Comparison of ENCODE assay signal across 1 cellular context in the genomic region with DNA sequence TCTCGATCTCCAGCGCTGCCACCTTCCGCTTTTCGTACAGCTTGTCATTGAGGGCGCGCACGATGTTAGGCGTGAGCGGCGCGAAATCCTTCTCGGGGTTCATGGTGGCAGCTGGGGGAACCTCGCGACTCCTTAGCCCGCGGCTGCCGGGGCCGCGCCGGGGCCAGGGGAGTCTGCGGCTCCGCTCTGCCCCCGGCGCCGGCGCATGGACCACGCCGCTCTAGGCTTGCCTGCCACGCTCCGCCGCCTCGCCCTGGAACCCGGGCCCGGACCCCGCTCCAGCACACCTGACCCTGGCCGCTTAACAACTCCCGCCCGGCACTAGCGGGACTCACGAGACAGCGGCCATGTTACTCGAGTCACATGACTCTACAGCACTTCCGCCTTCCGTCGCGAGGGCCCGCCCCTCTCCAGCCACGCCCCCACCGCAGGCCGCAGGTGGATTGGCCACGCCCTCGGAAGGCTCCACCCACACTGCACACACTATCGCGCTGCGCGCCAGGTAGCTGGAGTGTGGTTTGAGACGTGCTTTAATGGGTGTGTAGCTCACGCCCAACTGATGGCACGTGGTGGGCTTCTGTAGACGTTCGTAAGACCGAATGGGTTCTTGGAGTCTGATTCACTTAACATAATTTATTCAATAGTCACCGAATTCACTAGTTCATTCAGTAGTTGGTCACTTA.
TF ChIP-seq lines count a peak whose summit lies in the region.

TSS of gene VAC14 (minus strand) at position 361 of the 683 bp plus-strand sequence. CDS start at position 103, 258 bp downstream.

TF ChIP-seq in GM12878, 131 proteins besides CTCF, POLR2A, EP300 and RAD21 (continued from another document and continues in another):
- no peak for TF ChIP-seq ZBTB33 (IDR thresholded peaks at IDR 0.05)
- TF ChIP-seq MXI1 (IDR thresholded peaks at IDR 0.05; ENCODE audit: low read depth, low read length) = peak; percentile 88
- TF ChIP-seq, protein P1, sequence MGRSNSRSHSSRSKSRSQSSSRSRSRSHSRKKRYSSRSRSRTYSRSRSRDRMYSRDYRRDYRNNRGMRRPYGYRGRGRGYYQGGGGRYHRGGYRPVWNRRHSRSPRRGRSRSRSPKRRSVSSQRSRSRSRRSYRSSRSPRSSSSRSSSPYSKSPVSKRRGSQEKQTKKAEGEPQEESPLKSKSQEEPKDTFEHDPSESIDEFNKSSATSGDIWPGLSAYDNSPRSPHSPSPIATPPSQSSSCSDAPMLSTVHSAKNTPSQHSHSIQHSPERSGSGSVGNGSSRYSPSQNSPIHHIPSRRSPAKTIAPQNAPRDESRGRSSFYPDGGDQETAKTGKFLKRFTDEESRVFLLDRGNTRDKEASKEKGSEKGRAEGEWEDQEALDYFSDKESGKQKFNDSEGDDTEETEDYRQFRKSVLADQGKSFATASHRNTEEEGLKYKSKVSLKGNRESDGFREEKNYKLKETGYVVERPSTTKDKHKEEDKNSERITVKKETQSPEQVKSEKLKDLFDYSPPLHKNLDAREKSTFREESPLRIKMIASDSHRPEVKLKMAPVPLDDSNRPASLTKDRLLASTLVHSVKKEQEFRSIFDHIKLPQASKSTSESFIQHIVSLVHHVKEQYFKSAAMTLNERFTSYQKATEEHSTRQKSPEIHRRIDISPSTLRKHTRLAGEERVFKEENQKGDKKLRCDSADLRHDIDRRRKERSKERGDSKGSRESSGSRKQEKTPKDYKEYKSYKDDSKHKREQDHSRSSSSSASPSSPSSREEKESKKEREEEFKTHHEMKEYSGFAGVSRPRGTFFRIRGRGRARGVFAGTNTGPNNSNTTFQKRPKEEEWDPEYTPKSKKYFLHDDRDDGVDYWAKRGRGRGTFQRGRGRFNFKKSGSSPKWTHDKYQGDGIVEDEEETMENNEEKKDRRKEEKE (IDR thresholded peaks at IDR 0.05) = no peak
- TF ChIP-seq TBL1XR1 (IDR thresholded peaks at IDR 0.05; ENCODE audit: low read depth, low read length) = no peak
- TF ChIP-seq MYC (IDR thresholded peaks at IDR 0.05; ENCODE audit: insufficient read depth, insufficient read length, insufficient replicate concordance, low read length, severe bottlenecking) = peak; percentile 44
- peak; percentile 92 for TF ChIP-seq RAD51 (IDR thresholded peaks at IDR 0.05)
- peak; percentile 75 for TF ChIP-seq E4F1 (IDR thresholded peaks at IDR 0.05; ENCODE audit: borderline replicate concordance, partially characterized antibody)
- no peak for TF ChIP-seq CREM (IDR thresholded peaks at IDR 0.05; ENCODE audit: low read depth)
- TF ChIP-seq RFX5 (IDR thresholded peaks at IDR 0.05; ENCODE audit: low read depth, low read length) = peak; percentile 46; the same call in 1 of the 2 replicates
- TF ChIP-seq CREB1 (IDR thresholded peaks at IDR 0.05; ENCODE audit: low read depth) = no peak
- TF ChIP-seq REST (IDR thresholded peaks at IDR 0.05; ENCODE audit: low read depth, low read length) = no peak
- no peak for TF ChIP-seq WRNIP1 (IDR thresholded peaks at IDR 0.05; ENCODE audit: borderline replicate concordance, low read depth, low read length)
- TF ChIP-seq SMARCA5 (IDR thresholded peaks at IDR 0.05) = no peak
- TF ChIP-seq, protein P2, sequence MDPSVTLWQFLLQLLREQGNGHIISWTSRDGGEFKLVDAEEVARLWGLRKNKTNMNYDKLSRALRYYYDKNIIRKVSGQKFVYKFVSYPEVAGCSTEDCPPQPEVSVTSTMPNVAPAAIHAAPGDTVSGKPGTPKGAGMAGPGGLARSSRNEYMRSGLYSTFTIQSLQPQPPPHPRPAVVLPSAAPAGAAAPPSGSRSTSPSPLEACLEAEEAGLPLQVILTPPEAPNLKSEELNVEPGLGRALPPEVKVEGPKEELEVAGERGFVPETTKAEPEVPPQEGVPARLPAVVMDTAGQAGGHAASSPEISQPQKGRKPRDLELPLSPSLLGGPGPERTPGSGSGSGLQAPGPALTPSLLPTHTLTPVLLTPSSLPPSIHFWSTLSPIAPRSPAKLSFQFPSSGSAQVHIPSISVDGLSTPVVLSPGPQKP (IDR thresholded peaks at IDR 0.05; ENCODE audit: low read depth, low read length) = peak; percentile 69; the same call in 1 of the 2 replicates
- TF ChIP-seq DPF2 (IDR thresholded peaks at IDR 0.05) = peak; percentile 68
- peak; percentile 88 for TF ChIP-seq MAX (IDR thresholded peaks at IDR 0.05; ENCODE audit: low read depth, low read length)
- TF ChIP-seq ZBTB4 (CRISPR knock-in tag; IDR thresholded peaks at IDR 0.05) = no peak
- TF ChIP-seq FOS (IDR thresholded peaks at IDR 0.05; ENCODE audit: borderline replicate concordance, extremely low read depth, insufficient read length) = no peak
- TF ChIP-seq, protein P3, sequence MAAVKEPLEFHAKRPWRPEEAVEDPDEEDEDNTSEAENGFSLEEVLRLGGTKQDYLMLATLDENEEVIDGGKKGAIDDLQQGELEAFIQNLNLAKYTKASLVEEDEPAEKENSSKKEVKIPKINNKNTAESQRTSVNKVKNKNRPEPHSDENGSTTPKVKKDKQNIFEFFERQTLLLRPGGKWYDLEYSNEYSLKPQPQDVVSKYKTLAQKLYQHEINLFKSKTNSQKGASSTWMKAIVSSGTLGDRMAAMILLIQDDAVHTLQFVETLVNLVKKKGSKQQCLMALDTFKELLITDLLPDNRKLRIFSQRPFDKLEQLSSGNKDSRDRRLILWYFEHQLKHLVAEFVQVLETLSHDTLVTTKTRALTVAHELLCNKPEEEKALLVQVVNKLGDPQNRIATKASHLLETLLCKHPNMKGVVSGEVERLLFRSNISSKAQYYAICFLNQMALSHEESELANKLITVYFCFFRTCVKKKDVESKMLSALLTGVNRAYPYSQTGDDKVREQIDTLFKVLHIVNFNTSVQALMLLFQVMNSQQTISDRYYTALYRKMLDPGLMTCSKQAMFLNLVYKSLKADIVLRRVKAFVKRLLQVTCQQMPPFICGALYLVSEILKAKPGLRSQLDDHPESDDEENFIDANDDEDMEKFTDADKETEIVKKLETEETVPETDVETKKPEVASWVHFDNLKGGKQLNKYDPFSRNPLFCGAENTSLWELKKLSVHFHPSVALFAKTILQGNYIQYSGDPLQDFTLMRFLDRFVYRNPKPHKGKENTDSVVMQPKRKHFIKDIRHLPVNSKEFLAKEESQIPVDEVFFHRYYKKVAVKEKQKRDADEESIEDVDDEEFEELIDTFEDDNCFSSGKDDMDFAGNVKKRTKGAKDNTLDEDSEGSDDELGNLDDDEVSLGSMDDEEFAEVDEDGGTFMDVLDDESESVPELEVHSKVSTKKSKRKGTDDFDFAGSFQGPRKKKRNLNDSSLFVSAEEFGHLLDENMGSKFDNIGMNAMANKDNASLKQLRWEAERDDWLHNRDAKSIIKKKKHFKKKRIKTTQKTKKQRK (IDR thresholded peaks at IDR 0.05; ENCODE audit: low read depth, low read length) = no peak
- no peak for TF ChIP-seq PML (IDR thresholded peaks at IDR 0.05; ENCODE audit: low read length)
- TF ChIP-seq RB1 (IDR thresholded peaks at IDR 0.05; ENCODE audit: borderline replicate concordance) = 0 out of 2 replicates have a peak, but pooled peaks have one; percentile 59
- TF ChIP-seq ASH2L (IDR thresholded peaks at IDR 0.05; ENCODE audit: borderline replicate concordance, low read depth) = no peak; the same call in 1 of the 2 replicates
- TF ChIP-seq ESRRA (IDR thresholded peaks at IDR 0.05; ENCODE audit: low read length) = no peak
- 0 out of 2 replicates have a peak, but pooled peaks have one; percentile 25 for TF ChIP-seq BACH1 (IDR thresholded peaks at IDR 0.05; ENCODE audit: borderline replicate concordance)
- no peak for TF ChIP-seq SMAD1 (IDR thresholded peaks at IDR 0.05; ENCODE audit: low read depth, partially characterized antibody)
- peak; percentile 80 for TF ChIP-seq GABPA (IDR thresholded peaks at IDR 0.05; ENCODE audit: low read depth)
- no peak for TF ChIP-seq NRF1 (conservative IDR thresholded peaks at IDR 0.05; ENCODE audit: low read depth, low read length)
- TF ChIP-seq RBBP5 (conservative IDR thresholded peaks at IDR 0.05) = no peak
- peak; percentile 12 for TF ChIP-seq MEF2B (IDR thresholded peaks at IDR 0.05; ENCODE audit: partially characterized antibody, poor library complexity, severe bottlenecking)
- no peak for TF ChIP-seq FOXM1 (IDR thresholded peaks at IDR 0.05; ENCODE audit: low read depth, low read length)
- TF ChIP-seq TCF3 (IDR thresholded peaks at IDR 0.05; ENCODE audit: borderline replicate concordance, insufficient read depth, low read depth, low read length) = 0 out of 2 replicates have a peak, but pooled peaks have one; percentile 19
